Comparison of ENCODE assay signal across 20 cellular contexts in genomic region chr5:5432020-5432707, GRCh38. TPM values are rescaled to one million over a fixed set of nuclear protein-coding genes. Genes with fewer than 3 reads are reported as not detected.
DNase-seq lines count a peak whose midpoint lies in the region; ATAC-seq and TF ChIP-seq lines count a peak whose summit lies in the region.
"Had no signal": no experiment of that assay in that cellular context is flagged by ENCODE, and none has a peak within 500 bp of the region (broad histone marks: within the 10 kb centered on the region; RNA-seq: fewer than 3 reads in every experiment).

No MANE protein-coding gene starts in this region.

- H3K36me3 ChIP-seq in A673 (ENCODE audit: insufficient read depth, low read length, poor library complexity, severe bottlenecking): no peaks in the 10 kb centered on the region
- H3K36me3 ChIP-seq in Peyer's patch: no peaks in the 10 kb centered on the region
- H3K36me3 ChIP-seq: cardiac muscle cell, uterus had no signal

- intact Hi-C loops in A673 (cut with micrococcal nuclease; ENCODE audit: unreplicated experiment): no loop called here
- intact Hi-C loops in cardiac septum (cut with DNase I): no loop called here

- CTCF ChIA-PET in A673 (lab: Charles Lee): no interaction called here

- H3K27ac ChIP-seq in A673 (ENCODE audit: low read depth, low read length, poor library complexity, severe bottlenecking) (no peak overlapping the region), Peyer's patch (no peak overlapping the region)
- H3K27ac ChIP-seq: cardiac muscle cell, uterus had no signal

- ATAC-seq in HG02884 (IDR thresholded peaks at IDR 0.05; ENCODE audit: unreplicated experiment): no peak
- ATAC-seq: GM12878 had no signal

- peaks cover 5% of the 10 kb centered on the region for H3K4me1 ChIP-seq in A673 (ENCODE audit: insufficient read depth, low read length, poor library complexity, severe bottlenecking)
- no peaks in the 10 kb centered on the region for H3K4me1 ChIP-seq in Peyer's patch

- H3K27me3 ChIP-seq in A673 (replicated peaks; ENCODE audit: insufficient read depth, low read depth, low read length, poor library complexity) (no peaks in the 10 kb centered on the region), Peyer's patch (no peaks in the 10 kb centered on the region)
- H3K27me3 ChIP-seq: cardiac muscle cell, uterus had no signal

- H3K4me3 ChIP-seq in A673 (ENCODE audit: low read depth, low read length, poor library complexity, severe bottlenecking) (no peak overlapping the region), Peyer's patch (no peak overlapping the region)
- H3K4me3 ChIP-seq: cardiac muscle cell, GM12878, uterus had no signal

- no peak for TF ChIP-seq CTCF in A673 (conservative IDR thresholded peaks at IDR 0.05; ENCODE audit: low read depth, low read length)
- TF ChIP-seq CTCF in Peyer's patch (IDR thresholded peaks at IDR 0.05): no peak

- POLR2A ChIA-PET in A673 (lab: Charles Lee; ENCODE audit: low non-redundant PET): no interaction called here

- BruUV-seq in A673 (replicated peaks; lab: Mats Ljungman, UMichigan): no TSS peak

- TF ChIP-seq POLR2A in Peyer's patch (IDR thresholded peaks at IDR 0.05): no peak

- DNase-seq in A673 (ENCODE audit: low spot score) (peak; percentile 22), HT1080 (ENCODE audit: low read depth) (peak; percentile 83), amniotic epithelial cell (ENCODE audit: low read depth) (peak; percentile 29), fibroblast of the conjunctiva (ENCODE audit: low read depth) (peak; percentile 26), Peyer's patch (no peak), cardiac septum (ENCODE audit: low spot score) (no peak), iPS-NIHi7 (ENCODE audit: extremely low spot score) (no peak)
- DNase-seq: AML-193; DMS153; erythroblast; immature natural killer cell; NCI-H1092; NCI-H2227 treated with DMSO at 0.1 percent for 48 hours; OCI-M1; posterior cingulate gyrus; stimulated activated CD8-positive, alpha-beta memory T cell treated with anti-CD3 and anti-CD28 coated beads, Interleukin-4, amount 100 ng/mL, for 48 hours; uterus had no signal

- H3K9me3 ChIP-seq in A673 (ENCODE audit: low read depth, low read length, poor library complexity, severe bottlenecking) (no peaks in the 10 kb centered on the region), Peyer's patch (no peaks in the 10 kb centered on the region)
- H3K9me3 ChIP-seq: uterus had no signal

RNA-seq across cellular contexts. Expression of gene ICE1, which starts 9.7 kb away (rescaled TPM):
- total RNA-seq in A673 (2021) (36.0 and 37.2 TPM in 2 replicates), Peyer's patch (10 to 100 TPM; 21.8 to 55.3 (median 24.9) TPM), cardiac septum (19.8 TPM)
- 31.5 and 38.1 TPM in 2 replicates for total RNA-seq in HT1080 (2014; rRNA removed; shearing (Covaris generic))
- 17.7 and 22.2 TPM in 2 replicates for polyA plus RNA-seq in HT1080 (2015; cell fraction: cytosol; rRNA removed)
- 38.4 and 39.7 TPM in 2 replicates for polyA plus RNA-seq in HT1080 (2015; cell fraction: nucleus; rRNA removed)

Comparison
In these comparisons a context has a peak if more than half of its experiments do, and no peak if none do; other contexts are left out.
1. DNase-seq: peak in A673 (single experiment), HT1080 (single experiment), amniotic epithelial cell (single experiment) and fibroblast of the conjunctiva (single experiment); none in Peyer's patch (0 of 3), cardiac septum (single experiment) and iPS-NIHi7 (single experiment).